21 cellular contexts compared by ENCODE assay signal in the genomic region with DNA sequence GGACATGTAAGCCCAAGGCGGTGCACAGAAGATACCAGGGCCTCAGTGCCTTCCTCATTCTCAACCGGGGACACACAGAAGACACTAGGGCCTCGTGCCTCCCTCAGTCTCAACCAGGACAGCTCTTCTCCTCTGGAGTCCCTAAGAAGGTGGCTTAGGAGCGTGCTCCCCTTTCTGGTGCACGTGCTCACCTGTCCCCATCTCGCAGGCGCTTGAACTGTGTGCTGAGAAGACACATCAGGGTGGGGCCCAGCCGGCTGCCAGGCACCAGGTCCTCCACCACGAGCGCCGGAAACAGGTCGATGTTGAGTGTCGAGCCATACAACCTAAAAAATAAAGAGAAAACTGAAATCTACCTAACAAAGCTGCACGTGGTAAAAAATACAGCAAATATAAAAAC.
A peak's percentile ranks its signal among the peaks of the same experiment; 100 is the strongest.
DNase-seq lines count a peak whose midpoint lies in the region; ATAC-seq, FAIRE-seq and TF ChIP-seq lines count a peak whose summit lies in the region.
"Had no signal": no experiment of that assay in that cellular context is flagged by ENCODE, and none has a peak within 500 bp of the region (broad histone marks: within the 10 kb centered on the region; RNA-seq: fewer than 3 reads in every experiment).

No MANE protein-coding gene starts in this region.

- no peaks in the 10 kb centered on the region for H3K9me3 Mint-ChIP-seq in GM23338
- H3K9me3 Mint-ChIP-seq: CD8-positive, alpha-beta memory T cell had no signal

- TF ChIP-seq POLR2A in HepG2 (IDR thresholded peaks at IDR 0.05; ENCODE audit: insufficient read depth in 1 of 2, low read depth in 2 of 2, low read length in 2 of 2) = no peak
- TF ChIP-seq POLR2A in right lobe of liver (IDR thresholded peaks at IDR 0.05) = no peak
- no peak for TF ChIP-seq POLR2A in uterus (IDR thresholded peaks at IDR 0.05)

- no peak overlapping the region for H3K27ac ChIP-seq in HepG2 (ENCODE audit: extremely low read length, insufficient read depth, low read length)
- H3K27ac ChIP-seq in right lobe of liver = no peak overlapping the region
- H3K27ac ChIP-seq in kidney (ENCODE audit: low read depth in 2 of 2, low read length in 2 of 2) = no peak overlapping the region
- H3K27ac ChIP-seq in osteoblast (ENCODE audit: low read depth, low read length) = no peak overlapping the region
- H3K27ac ChIP-seq in uterus = no peak overlapping the region
- H3K27ac ChIP-seq in GM23338 (ENCODE audit: low read depth) = no peak overlapping the region
- H3K27ac ChIP-seq: A549; BLaER1 treated with 17β-estradiol and CSF1 and Interleukin-3, amounts not matched to agents 10 nM and 100 nM; PC-9 had no signal

- WGBS in HepG2 (ENCODE audit: low lambda C conversion rate) = 24% methylated on average over 13 of the region's 14 CpGs
- WGBS in right lobe of liver (ENCODE audit: insufficient coverage, low coverage, low lambda C conversion rate, missing lambda C conversion rate) = 63% methylated on average over 8 of the region's 14 CpGs

- ATAC-seq in HepG2 = no peak
- ATAC-seq in right lobe of liver = no peak
- no peak for ATAC-seq in GM23338
- ATAC-seq: A549 had no signal

- H3K9me3 ChIP-seq in HepG2 (ENCODE audit: low read length) = no peaks in the 10 kb centered on the region
- H3K9me3 ChIP-seq in right lobe of liver = no peaks in the 10 kb centered on the region
- no peaks in the 10 kb centered on the region for H3K9me3 ChIP-seq in kidney (ENCODE audit: control insufficient read depth in 1 of 2, low read length in 2 of 2)
- no peaks in the 10 kb centered on the region for H3K9me3 ChIP-seq in osteoblast (ENCODE audit: low read depth, low read length)
- no peaks in the 10 kb centered on the region for H3K9me3 ChIP-seq in uterus
- H3K9me3 ChIP-seq: A549; BLaER1 treated with 17β-estradiol and CSF1 and Interleukin-3, amounts not matched to agents 10 nM and 100 nM; MG63 had no signal

- TF ChIP-seq CTCF in HepG2 (CRISPR knock-in tag; IDR thresholded peaks at IDR 0.05) (no peak), right lobe of liver (IDR thresholded peaks at IDR 0.05) (no peak), kidney (IDR thresholded peaks at IDR 0.05; ENCODE audit: borderline replicate concordance, extremely low read depth, insufficient read depth) (no peak), osteoblast (IDR thresholded peaks at IDR 0.05; ENCODE audit: extremely low read depth, low read depth, low read length) (no peak), uterus (IDR thresholded peaks at IDR 0.05) (no peak), GM23338 (conservative IDR thresholded peaks at IDR 0.05; ENCODE audit: low read depth in 2 of 2) (no peak)

- POLR2A ChIA-PET in HepG2 (lab: Yijun Ruan, JAX) = no interaction called here

- H3K9ac ChIP-seq in HepG2 (ENCODE audit: insufficient read depth, low read depth, low read length) = no peak overlapping the region
- no peak overlapping the region for H3K9ac ChIP-seq in kidney (ENCODE audit: low read length in 2 of 2)
- H3K9ac ChIP-seq: BLaER1 treated with 17β-estradiol and CSF1 and Interleukin-3, amounts not matched to agents 10 nM and 100 nM had no signal

- no peaks in the 10 kb centered on the region; the same call in 1 of the 2 replicates for H4K20me1 ChIP-seq in HepG2 (ENCODE audit: insufficient read depth, low read length)
- peaks cover 21% of the 10 kb centered on the region for H4K20me1 ChIP-seq in osteoblast (ENCODE audit: insufficient read depth, low read length)
- no peaks in the 10 kb centered on the region for H4K20me1 ChIP-seq in GM23338 (replicated peaks; ENCODE audit: insufficient read depth)

- peaks cover 4 to 34% of the 10 kb centered on the region in 2 experiments for H3K27me3 ChIP-seq in HepG2 (ENCODE audit: control insufficient read depth in 1 of 2, insufficient read depth in 2 of 2, low read length in 2 of 2)
- H3K27me3 ChIP-seq in right lobe of liver = no peaks in the 10 kb centered on the region
- H3K27me3 ChIP-seq in osteoblast (ENCODE audit: insufficient read depth, low read length) = no peaks in the 10 kb centered on the region
- no peaks in the 10 kb centered on the region for H3K27me3 ChIP-seq in uterus
- H3K27me3 ChIP-seq in GM23338 (ENCODE audit: insufficient read depth) = no peaks in the 10 kb centered on the region
- H3K27me3 ChIP-seq: BLaER1 treated with 17β-estradiol and CSF1 and Interleukin-3, amounts not matched to agents 10 nM and 100 nM; MG63 had no signal

- no TSS peak for BruUV-seq in HepG2 (replicated peaks; lab: Mats Ljungman, UMichigan)

- H3K4me1 ChIP-seq in HepG2 (ENCODE audit: insufficient read depth, low read length) (no peaks in the 10 kb centered on the region), right lobe of liver (no peaks in the 10 kb centered on the region), kidney (ENCODE audit: control insufficient read depth in 1 of 2, insufficient read depth in 1 of 2, low read depth in 1 of 2, low read length in 2 of 2) (no peaks in the 10 kb centered on the region), osteoblast (ENCODE audit: insufficient read depth, low read length) (peaks cover 14% of the 10 kb centered on the region), uterus (no peaks in the 10 kb centered on the region), GM23338 (ENCODE audit: insufficient read depth) (no peaks in the 10 kb centered on the region)
- H3K4me1 ChIP-seq: A549 had no signal

- intact Hi-C loops in HepG2 (cut with micrococcal nuclease; ENCODE audit: unreplicated experiment) = no loop called here
- intact Hi-C loops in right lobe of liver (cut with DNase I) = no loop called here
- intact Hi-C loops in kidney (cut with DNase I) = no loop called here
- intact Hi-C loops in uterus (cut with DNase I; ENCODE audit: low total_unique reads) = no loop called here

- TF ChIP-seq RAD21 in HepG2 (CRISPR knock-in tag; IDR thresholded peaks at IDR 0.05) = no peak

- CTCF ChIA-PET in HepG2 (lab: Yijun Ruan, JAX; ENCODE audit: low intra/inter-chr PET ratio, low total read pairs) = no interaction called here

- peaks cover 53% of the 10 kb centered on the region for H3K36me3 Mint-ChIP-seq in GM23338 (ENCODE audit: low read depth)
- H3K36me3 Mint-ChIP-seq: CD8-positive, alpha-beta memory T cell had no signal

- peaks cover 25% of the 10 kb centered on the region for H3K4me1 Mint-ChIP-seq in GM23338
- H3K4me1 Mint-ChIP-seq: CD8-positive, alpha-beta memory T cell had no signal

- H2AFZ ChIP-seq in HepG2 (ENCODE audit: low read length) (no peak overlapping the region), osteoblast (ENCODE audit: low read length) (no peak overlapping the region), GM23338 (no peak overlapping the region)
- H2AFZ ChIP-seq: PC-9 had no signal

- no peak for DNase-seq in HepG2 (ENCODE audit: low spot score)
- no peak for DNase-seq in right lobe of liver
- peak; percentile 62 for DNase-seq in kidney
- peak; percentile 56 for DNase-seq in osteoblast (ENCODE audit: insufficient read length, low spot score, missing footprints)
- no peak for DNase-seq in uterus
- no peak for DNase-seq in GM23338 (ENCODE audit: low spot score)
- DNase-seq in medulla oblongata (ENCODE audit: extremely low spot score) = no peak
- DNase-seq: CD8-positive, alpha-beta memory T cell; MG63; NCI-H1048; NCI-H1436; NCI-H1930; NCI-H345; NCI-H524 treated with DMSO at 0.1 percent for 48 hours; PC-9 had no signal

- H3K36me3 ChIP-seq in HepG2 (replicated peaks in 1 of 2; ENCODE audit: control insufficient read depth in 1 of 2, insufficient read depth in 2 of 2, low read length in 2 of 2) (no peaks in the 10 kb centered on the region), right lobe of liver (no peaks in the 10 kb centered on the region), kidney (ENCODE audit: control insufficient read depth in 1 of 2, insufficient read depth in 2 of 2, low read length in 2 of 2) (no peaks in the 10 kb centered on the region), osteoblast (ENCODE audit: insufficient read depth, low read length) (peaks cover 50% of the 10 kb centered on the region), uterus (no peaks in the 10 kb centered on the region), GM23338 (ENCODE audit: insufficient read depth) (peaks cover 21% of the 10 kb centered on the region)

- in situ Hi-C loops in HepG2 (cut with HindIII; ENCODE audit: extremely low pct_ligation_motif_present, low pct_unique_long_range_greater_than_20kb) = no loop called here

- no peak overlapping the region for H3K4me3 Mint-ChIP-seq in GM23338
- H3K4me3 Mint-ChIP-seq: CD8-positive, alpha-beta memory T cell had no signal

- H3K4me2 ChIP-seq in HepG2 (ENCODE audit: low read depth, low read length) (no peak overlapping the region), osteoblast (ENCODE audit: insufficient read depth, low read length) (no peak overlapping the region), GM23338 (no peak overlapping the region)
- H3K4me2 ChIP-seq: A549; BLaER1 treated with 17β-estradiol and CSF1 and Interleukin-3, amounts not matched to agents 10 nM and 100 nM; PC-9 had no signal

- no peak overlapping the region for H3K4me3 ChIP-seq in HepG2 (replicated peaks in 1 of 3; ENCODE audit: insufficient read depth in 1 of 3, low read depth in 2 of 3, low read length in 3 of 3)
- H3K4me3 ChIP-seq in right lobe of liver = no peak overlapping the region
- H3K4me3 ChIP-seq in kidney (ENCODE audit: low read length in 2 of 2) = no peak overlapping the region
- no peak overlapping the region for H3K4me3 ChIP-seq in osteoblast (ENCODE audit: insufficient read depth, low read length)
- no peak overlapping the region for H3K4me3 ChIP-seq in uterus
- no peak overlapping the region for H3K4me3 ChIP-seq in GM23338
- H3K4me3 ChIP-seq: A549; BLaER1 treated with 17β-estradiol and CSF1 and Interleukin-3, amounts not matched to agents 10 nM and 100 nM; MG63; PC-9 had no signal

- H3K27me3 Mint-ChIP-seq in GM23338 (ENCODE audit: insufficient read depth, low read depth, poor library complexity) = peaks cover 2% of the 10 kb centered on the region
- H3K27me3 Mint-ChIP-seq: CD8-positive, alpha-beta memory T cell had no signal

- H3K79me2 ChIP-seq in HepG2 (ENCODE audit: insufficient read depth, low read length) (no peaks in the 10 kb centered on the region), osteoblast (ENCODE audit: insufficient read depth, low read length) (peaks cover 21% of the 10 kb centered on the region), GM23338 (replicated peaks; ENCODE audit: insufficient read depth) (peaks cover 7% of the 10 kb centered on the region)

- no peak for TF ChIP-seq EP300 in HepG2 (IDR thresholded peaks at IDR 0.05; ENCODE audit: low read depth in 2 of 2, low read length in 2 of 2)
- no peak for TF ChIP-seq EP300 in HepG2 (CRISPR knock-in tag; IDR thresholded peaks at IDR 0.05; ENCODE audit: borderline replicate concordance)

- no peak overlapping the region for H3K27ac Mint-ChIP-seq in GM23338
- H3K27ac Mint-ChIP-seq: CD8-positive, alpha-beta memory T cell had no signal

- no peaks in the 10 kb centered on the region for H3F3A ChIP-seq in GM23338 (replicated peaks; ENCODE audit: low read depth)

- FAIRE-seq in HepG2 (lab: Jason Lieb, UNC) = no peak
- no peak for FAIRE-seq in kidney (lab: Jason Lieb, UNC)
- FAIRE-seq: A549, D721Med, GM12891, GM19239, H1 had no signal

- H3K9me2 ChIP-seq in GM23338 (ENCODE audit: insufficient read depth) = no peaks in the 10 kb centered on the region

TF ChIP-seq in GM23338, 12 proteins besides CTCF, POLR2A, EP300 and RAD21 (continues in another document):
- TF ChIP-seq POLR2AphosphoS5 (IDR thresholded peaks at IDR 0.05; ENCODE audit: low read depth) = no peak

Comparison
In these comparisons a context has a peak if more than half of its experiments do, and no peak if none do; other contexts are left out.
1. DNase-seq: peak in kidney (single experiment) and osteoblast (single experiment); none in HepG2 (single experiment), right lobe of liver (0 of 3), uterus (0 of 2), GM23338 (single experiment) and medulla oblongata (single experiment).